ENCODE assay signal across 1 cellular context in the genomic region with DNA sequence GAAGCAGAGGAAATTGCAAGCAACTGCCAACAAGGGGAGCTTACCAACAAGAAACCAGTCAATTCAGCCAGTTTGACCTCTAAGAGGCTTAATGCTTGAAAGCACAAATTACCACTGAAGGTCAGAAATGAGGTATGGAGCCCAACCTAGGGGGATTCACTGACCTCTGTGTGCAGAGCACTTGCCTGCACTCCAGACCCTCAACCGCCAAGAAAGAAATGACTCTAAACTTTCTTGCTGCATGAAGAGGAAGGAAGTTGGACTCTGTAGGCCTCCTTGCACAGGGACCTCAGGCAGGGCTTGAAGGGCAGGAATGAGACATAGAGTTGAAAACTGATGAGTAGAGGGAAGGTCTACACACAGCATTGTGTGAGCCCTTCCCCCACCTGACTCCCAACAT.
TF ChIP-seq lines count a peak whose summit lies in the region.

No MANE protein-coding gene starts in this region.

TF ChIP-seq in HepG2, 621 proteins besides CTCF, POLR2A, EP300 and RAD21:
- TF ChIP-seq, protein P1, sequence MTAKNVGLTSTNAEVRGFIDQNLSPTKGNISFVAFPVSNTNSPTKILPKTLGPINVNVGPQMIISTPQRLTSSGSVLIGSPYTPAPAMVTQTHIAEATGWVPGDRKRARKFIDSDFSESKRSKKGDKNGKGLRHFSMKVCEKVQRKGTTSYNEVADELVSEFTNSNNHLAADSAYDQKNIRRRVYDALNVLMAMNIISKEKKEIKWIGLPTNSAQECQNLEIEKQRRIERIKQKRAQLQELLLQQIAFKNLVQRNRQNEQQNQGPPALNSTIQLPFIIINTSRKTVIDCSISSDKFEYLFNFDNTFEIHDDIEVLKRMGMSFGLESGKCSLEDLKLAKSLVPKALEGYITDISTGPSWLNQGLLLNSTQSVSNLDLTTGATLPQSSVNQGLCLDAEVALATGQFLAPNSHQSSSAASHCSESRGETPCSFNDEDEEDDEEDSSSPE (CRISPR knock-in tag; IDR thresholded peaks at IDR 0.05), result no peak
- TF ChIP-seq, protein P2, sequence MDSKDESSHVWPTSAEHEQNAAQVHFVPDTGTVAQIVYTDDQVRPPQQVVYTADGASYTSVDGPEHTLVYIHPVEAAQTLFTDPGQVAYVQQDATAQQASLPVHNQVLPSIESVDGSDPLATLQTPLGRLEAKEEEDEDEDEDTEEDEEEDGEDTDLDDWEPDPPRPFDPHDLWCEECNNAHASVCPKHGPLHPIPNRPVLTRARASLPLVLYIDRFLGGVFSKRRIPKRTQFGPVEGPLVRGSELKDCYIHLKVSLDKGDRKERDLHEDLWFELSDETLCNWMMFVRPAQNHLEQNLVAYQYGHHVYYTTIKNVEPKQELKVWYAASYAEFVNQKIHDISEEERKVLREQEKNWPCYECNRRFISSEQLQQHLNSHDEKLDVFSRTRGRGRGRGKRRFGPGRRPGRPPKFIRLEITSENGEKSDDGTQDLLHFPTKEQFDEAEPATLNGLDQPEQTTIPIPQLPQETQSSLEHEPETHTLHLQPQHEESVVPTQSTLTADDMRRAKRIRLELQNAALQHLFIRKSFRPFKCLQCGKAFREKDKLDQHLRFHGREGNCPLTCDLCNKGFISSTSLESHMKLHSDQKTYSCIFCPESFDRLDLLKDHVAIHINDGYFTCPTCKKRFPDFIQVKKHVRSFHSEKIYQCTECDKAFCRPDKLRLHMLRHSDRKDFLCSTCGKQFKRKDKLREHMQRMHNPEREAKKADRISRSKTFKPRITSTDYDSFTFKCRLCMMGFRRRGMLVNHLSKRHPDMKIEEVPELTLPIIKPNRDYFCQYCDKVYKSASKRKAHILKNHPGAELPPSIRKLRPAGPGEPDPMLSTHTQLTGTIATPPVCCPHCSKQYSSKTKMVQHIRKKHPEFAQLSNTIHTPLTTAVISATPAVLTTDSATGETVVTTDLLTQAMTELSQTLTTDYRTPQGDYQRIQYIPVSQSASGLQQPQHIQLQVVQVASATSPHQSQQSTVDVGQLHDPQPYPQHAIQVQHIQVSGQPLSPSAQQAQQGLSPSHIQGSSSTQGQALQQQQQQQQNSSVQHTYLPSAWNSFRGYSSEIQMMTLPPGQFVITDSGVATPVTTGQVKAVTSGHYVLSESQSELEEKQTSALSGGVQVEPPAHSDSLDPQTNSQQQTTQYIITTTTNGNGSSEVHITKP (CRISPR knock-in tag; IDR thresholded peaks at IDR 0.05; ENCODE audit: low read depth), result no peak
- TF ChIP-seq, protein P3, sequence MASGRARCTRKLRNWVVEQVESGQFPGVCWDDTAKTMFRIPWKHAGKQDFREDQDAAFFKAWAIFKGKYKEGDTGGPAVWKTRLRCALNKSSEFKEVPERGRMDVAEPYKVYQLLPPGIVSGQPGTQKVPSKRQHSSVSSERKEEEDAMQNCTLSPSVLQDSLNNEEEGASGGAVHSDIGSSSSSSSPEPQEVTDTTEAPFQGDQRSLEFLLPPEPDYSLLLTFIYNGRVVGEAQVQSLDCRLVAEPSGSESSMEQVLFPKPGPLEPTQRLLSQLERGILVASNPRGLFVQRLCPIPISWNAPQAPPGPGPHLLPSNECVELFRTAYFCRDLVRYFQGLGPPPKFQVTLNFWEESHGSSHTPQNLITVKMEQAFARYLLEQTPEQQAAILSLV (CRISPR knock-in tag; IDR thresholded peaks at IDR 0.05; ENCODE audit: borderline replicate concordance), result no peak
- TF ChIP-seq ZNF337 (CRISPR knock-in tag; IDR thresholded peaks at IDR 0.05; ENCODE audit: borderline replicate concordance, low read depth) (no peak), KAT8 (CRISPR knock-in tag; IDR thresholded peaks at IDR 0.05) (no peak), HNRNPUL1 (IDR thresholded peaks at IDR 0.05; ENCODE audit: low read depth, low read length) (no peak)
TF ChIP-seq in HepG2: peak in this region for 0.
